Comparison of ENCODE assay signal across 7 cellular contexts in genomic region chr4:145098675-145099037, GRCh38. TPM values are rescaled to one million over a fixed set of nuclear protein-coding genes. Genes with fewer than 3 reads are reported as not detected.
A peak's percentile ranks its signal among the peaks of the same experiment; 100 is the strongest.
DNase-seq lines count a peak whose midpoint lies in the region; TF ChIP-seq lines count a peak whose summit lies in the region.

No MANE protein-coding gene starts in this region.

- H3K27ac ChIP-seq in H9 (ENCODE audit: insufficient read length, low read depth, low read length) (no peak overlapping the region), muscle layer of colon (ENCODE audit: low read depth, low read length) (peak overlapping the region; percentile 93), stomach (peak overlapping the region; percentile 87 to 92 (median 91))

- peak overlapping the region in 2 of 3 experiments; percentile 98 to 100; a peak in 6 of 7 replicates for H3K27ac Mint-ChIP-seq in H9
- H3K27ac Mint-ChIP-seq in activated CD4-positive, alpha-beta T cell treated with anti-CD3 and anti-CD28 coated beads, Interleukin-2, amount 10 ng/mL, durations not matched to agents 24 days and 14 days, result peak overlapping the region; percentile 99

- H3K4me1 ChIP-seq in H9 (ENCODE audit: insufficient read depth, low read length), result no peaks in the 10 kb centered on the region
- H3K4me1 ChIP-seq in Loucy (ENCODE audit: insufficient read depth, low read length, poor library complexity, severe bottlenecking), result peaks cover 65% of the 10 kb centered on the region
- peaks cover 19% of the 10 kb centered on the region for H3K4me1 ChIP-seq in muscle layer of colon (ENCODE audit: insufficient read depth, low read length)
- peaks cover 22 to 68% (median 44%) of the 10 kb centered on the region in 4 donors for H3K4me1 ChIP-seq in stomach

- peak overlapping the region; percentile 11 for H4K91ac ChIP-seq in H9 (ENCODE audit: insufficient read length, low read depth, low read length)

- H3K9ac ChIP-seq in H9 (ENCODE audit: extremely low read depth, insufficient read length, low read length) (peak overlapping the region; percentile 97), Loucy (ENCODE audit: low read depth, low read length, poor library complexity, severe bottlenecking) (peak overlapping the region; percentile 86), muscle layer of colon (ENCODE audit: low read length) (peak overlapping the region; percentile 74)

- H3K79me2 ChIP-seq in H9 (ENCODE audit: insufficient read depth, low read length) (peaks cover 40% of the 10 kb centered on the region), Loucy (ENCODE audit: insufficient read depth, low read length) (peaks cover 98% of the 10 kb centered on the region)

- no peaks in the 10 kb centered on the region for H3K9me2 ChIP-seq in Loucy (replicated peaks; ENCODE audit: low read depth, low read length)

- peaks cover 0 to 4% of the 10 kb centered on the region in 2 experiments; a peak in 1 of 5 replicates for H3K9me3 Mint-ChIP-seq in H9
- peaks cover 8% of the 10 kb centered on the region for H3K9me3 Mint-ChIP-seq in activated CD4-positive, alpha-beta T cell treated with anti-CD3 and anti-CD28 coated beads, Interleukin-2, amount 10 ng/mL, durations not matched to agents 24 days and 14 days

- H2BK5ac ChIP-seq in H9 (ENCODE audit: insufficient read length, low read length), result no peak overlapping the region

- H3K79me1 ChIP-seq in H9 (ENCODE audit: insufficient read depth, low read depth, low read length, poor library complexity, severe bottlenecking), result no peaks in the 10 kb centered on the region

- H3K27me3 Mint-ChIP-seq in H9 (ENCODE audit: low read depth), result no peaks in the 10 kb centered on the region
- no peaks in the 10 kb centered on the region for H3K27me3 Mint-ChIP-seq in activated CD4-positive, alpha-beta T cell treated with anti-CD3 and anti-CD28 coated beads, Interleukin-2, amount 10 ng/mL, durations not matched to agents 24 days and 14 days

- H3K9me3 ChIP-seq in H9 (ENCODE audit: control insufficient read depth, low read depth, low read length) (no peaks in the 10 kb centered on the region), Loucy (ENCODE audit: insufficient read depth, low read depth, low read length) (no peaks in the 10 kb centered on the region), muscle layer of colon (ENCODE audit: low read length) (no peaks in the 10 kb centered on the region), stomach (peaks cover 0 to 6% (median 3%) of the 10 kb centered on the region in 4 donors)

- DNase-seq in GM12865 (ENCODE audit: low read depth), result peak; percentile 70
- no peak for DNase-seq in H9
- peak; percentile 84 for DNase-seq in activated CD4-positive, alpha-beta T cell treated with anti-CD3 and anti-CD28 coated beads, Interleukin-2, amount 10 ng/mL, durations not matched to agents 24 days and 14 days
- DNase-seq in epidermal melanocyte (ENCODE audit: insufficient read length, low spot score), result peak; percentile 15
- DNase-seq in stomach, result no peak

- H2AFZ ChIP-seq in H9 (ENCODE audit: low read length) (no peak overlapping the region), Loucy (ENCODE audit: low read length) (peak overlapping the region; percentile 83)

- intact Hi-C loops in activated CD4-positive, alpha-beta T cell treated with anti-CD3 and anti-CD28 coated beads, Interleukin-2, amount 10 ng/mL, durations not matched to agents 24 days and 14 days (cut with micrococcal nuclease), result loop anchor here (1.0 to 5.0 kb wide), 7 partner anchors 28 to 1585 kb away; partner anchors contain the start of genes MMAA, OTUD4, SMAD1 and SMARCA5
- intact Hi-C loops in stomach (cut with DNase I; ENCODE audit: low total_unique reads), result no loop called here

- H2BK20ac ChIP-seq in H9 (ENCODE audit: low read depth, low read length, poor library complexity, severe bottlenecking), result no peak overlapping the region

- no peak for TF ChIP-seq POLR2A in stomach (IDR thresholded peaks at IDR 0.05)

- no peak overlapping the region for H3K23ac ChIP-seq in H9 (ENCODE audit: insufficient read length, low read depth, low read length)

- peak overlapping the region; percentile 50 for H3K56ac ChIP-seq in H9 (ENCODE audit: insufficient read length, low read depth, low read length)

- no peaks in the 10 kb centered on the region for H3F3A ChIP-seq in Loucy (ENCODE audit: low read depth)

- peaks cover 20 to 22% (median 22%) of the 10 kb centered on the region in 3 experiments for H3K36me3 Mint-ChIP-seq in H9 (ENCODE audit: insufficient read depth in 1 of 3, low read depth in 3 of 3)
- H3K36me3 Mint-ChIP-seq in activated CD4-positive, alpha-beta T cell treated with anti-CD3 and anti-CD28 coated beads, Interleukin-2, amount 10 ng/mL, durations not matched to agents 24 days and 14 days (ENCODE audit: low read depth), result peaks cover 33% of the 10 kb centered on the region

- no peak overlapping the region for H2BK120ac ChIP-seq in H9 (ENCODE audit: low read depth, low read length, poor library complexity, severe bottlenecking)

- H3K4ac ChIP-seq in H9 (ENCODE audit: low read depth, low read length), result 0 out of 2 replicates have a peak overlapping the region, but pooled peaks have one; percentile 8

- no CpG with 5 or more reads among the region's 9 CpGs for WGBS in H9 (ENCODE audit: extremely low coverage, insufficient read length, low lambda C conversion rate)
- 0 to 1% (median 0%) methylated on average over 9 of the region's 9 CpGs for WGBS in stomach, 5 donors

- H3K36me3 ChIP-seq in Loucy (ENCODE audit: insufficient read depth, low read length) (0 out of 2 replicates have a peak, but pooled peaks cover 3% of the 10 kb centered on the region), muscle layer of colon (ENCODE audit: insufficient read depth, low read length) (peaks cover 18% of the 10 kb centered on the region), stomach (peaks cover 6 to 23% (median 20%) of the 10 kb centered on the region in 4 donors)

- no peak overlapping the region for H3T11ph ChIP-seq in H9 (ENCODE audit: low read length)

- peak overlapping the region; percentile 98 to 99 for H3K4me3 Mint-ChIP-seq in H9
- H3K4me3 Mint-ChIP-seq in activated CD4-positive, alpha-beta T cell treated with anti-CD3 and anti-CD28 coated beads, Interleukin-2, amount 10 ng/mL, durations not matched to agents 24 days and 14 days, result peak overlapping the region; percentile 96

- no peaks in the 10 kb centered on the region for H3K27me3 ChIP-seq in H9 (ENCODE audit: insufficient read depth, low read length)
- H3K27me3 ChIP-seq in Loucy (ENCODE audit: insufficient read depth, low read length, poor library complexity, severe bottlenecking), result no peaks in the 10 kb centered on the region
- no peaks in the 10 kb centered on the region for H3K27me3 ChIP-seq in muscle layer of colon (ENCODE audit: control insufficient read depth in 1 of 2, insufficient read depth in 2 of 2, low read length in 2 of 2)
- H3K27me3 ChIP-seq in stomach, result no peaks in the 10 kb centered on the region

- H2AK5ac ChIP-seq in H9 (ENCODE audit: insufficient read length, low read length), result no peak overlapping the region

- peak overlapping the region; percentile 49 for H4K5ac ChIP-seq in H9 (ENCODE audit: insufficient read length, low read depth, low read length)

- H3K4me2 ChIP-seq in H9 (ENCODE audit: insufficient read depth, insufficient read length, low read length), result peak overlapping the region; percentile 95
- peak overlapping the region; percentile 75 for H3K4me2 ChIP-seq in Loucy (ENCODE audit: low read depth, low read length, poor library complexity, severe bottlenecking)

- H2BK12ac ChIP-seq in H9 (ENCODE audit: insufficient read length, low read depth, low read length), result no peak overlapping the region

- TF ChIP-seq CTCF in GM12865 (IDR thresholded peaks at IDR 0.05; ENCODE audit: insufficient read depth, low read depth, low read length, missing control alignments) (no peak), H9 (conservative IDR thresholded peaks at IDR 0.05) (no peak), Loucy (conservative IDR thresholded peaks at IDR 0.05; ENCODE audit: low read length) (no peak), stomach (IDR thresholded peaks at IDR 0.05) (no peak)

- H4K20me1 ChIP-seq in H9 (ENCODE audit: control insufficient read depth, insufficient read depth, insufficient read length), result no peaks in the 10 kb centered on the region
- H4K20me1 ChIP-seq in Loucy (ENCODE audit: insufficient read depth, low read length, poor library complexity, severe bottlenecking), result peaks cover 53% of the 10 kb centered on the region

- H3K18ac ChIP-seq in H9 (ENCODE audit: insufficient read length, low read depth, low read length), result peak overlapping the region; percentile 88

- TF ChIP-seq EP300 in stomach (IDR thresholded peaks at IDR 0.05), result no peak

- H4K8ac ChIP-seq in H9 (replicated peaks; ENCODE audit: insufficient read length, low read depth, low read length), result no peak overlapping the region

- H3K14ac ChIP-seq in H9 (ENCODE audit: insufficient read depth, low read length), result peak overlapping the region; percentile 95

- H3K4me3 ChIP-seq in GM12865 (ENCODE audit: low read depth, low read length), result peak overlapping the region; percentile 53
- H3K4me3 ChIP-seq in Loucy (ENCODE audit: low read length, poor library complexity, severe bottlenecking), result peak overlapping the region; percentile 88
- peak overlapping the region; percentile 88 to 94 for H3K4me3 ChIP-seq in muscle layer of colon (ENCODE audit: low read depth in 1 of 2, low read length in 2 of 2)
- peak overlapping the region; percentile 61 to 90 (median 74) for H3K4me3 ChIP-seq in stomach

- H2BK15ac ChIP-seq in H9 (ENCODE audit: low read depth, low read length), result no peak overlapping the region

- peaks cover 10 to 15% of the 10 kb centered on the region in 2 experiments for H3K4me1 Mint-ChIP-seq in H9
- peaks cover 23% of the 10 kb centered on the region for H3K4me1 Mint-ChIP-seq in activated CD4-positive, alpha-beta T cell treated with anti-CD3 and anti-CD28 coated beads, Interleukin-2, amount 10 ng/mL, durations not matched to agents 24 days and 14 days

- peaks cover 5% of the 10 kb centered on the region for H3K23me2 ChIP-seq in H9 (ENCODE audit: insufficient read length, low read depth, low read length, poor library complexity, severe bottlenecking)

RNA-seq across cellular contexts. Expression of gene ABCE1, which starts 0.5 kb away (rescaled TPM):
- total RNA-seq in H9 (2021) (112 TPM in 2 replicates), stomach (100 to 1,000 TPM in 1 of 5 donors, 10 to 100 TPM in 4; 20.0 to 108 (median 74.6) TPM)
- 191 and 194 TPM in 2 replicates for total RNA-seq in activated CD4-positive, alpha-beta T cell treated with anti-CD3 and anti-CD28 coated beads, Interleukin-2, amount 10 ng/mL, durations not matched to agents 24 days and 14 days
- 10 to 100 TPM; 16.9 to 21.5 (median 19.5) TPM for polyA plus RNA-seq in stomach

RNA-seq across cellular contexts. Expression of gene ANAPC10, which starts 0.7 kb away (rescaled TPM):
- total RNA-seq in H9 (2021), result 25.3 and 26.1 TPM in 2 replicates
- 26.7 and 30.4 TPM in 2 replicates for total RNA-seq in activated CD4-positive, alpha-beta T cell treated with anti-CD3 and anti-CD28 coated beads, Interleukin-2, amount 10 ng/mL, durations not matched to agents 24 days and 14 days
- 10 to 100 TPM in 2 of 5 donors, 1 to 10 TPM in 3; 2.6 to 42.0 (median 6.1) TPM for total RNA-seq in stomach
- 10 to 100 TPM; 13.5 to 18.8 (median 14.5) TPM for polyA plus RNA-seq in stomach

Comparison
In these comparisons a context has a peak if more than half of its experiments do, and no peak if none do; other contexts are left out.
1. DNase-seq: peak in GM12865 (single experiment), activated CD4-positive, alpha-beta T cell treated with anti-CD3 and anti-CD28 coated beads, Interleukin-2, amount 10 ng/mL, durations not matched to agents 24 days and 14 days (single experiment) and epidermal melanocyte (single experiment); none in H9 (single experiment) and stomach (single experiment).
2. Peak in every context shown above with its lines, with median percentiles within 50 percentile points of each other: H3K4me3 ChIP-seq and H3K9ac ChIP-seq.